ENCODE assay signal across 18 cellular contexts in the genomic region with DNA sequence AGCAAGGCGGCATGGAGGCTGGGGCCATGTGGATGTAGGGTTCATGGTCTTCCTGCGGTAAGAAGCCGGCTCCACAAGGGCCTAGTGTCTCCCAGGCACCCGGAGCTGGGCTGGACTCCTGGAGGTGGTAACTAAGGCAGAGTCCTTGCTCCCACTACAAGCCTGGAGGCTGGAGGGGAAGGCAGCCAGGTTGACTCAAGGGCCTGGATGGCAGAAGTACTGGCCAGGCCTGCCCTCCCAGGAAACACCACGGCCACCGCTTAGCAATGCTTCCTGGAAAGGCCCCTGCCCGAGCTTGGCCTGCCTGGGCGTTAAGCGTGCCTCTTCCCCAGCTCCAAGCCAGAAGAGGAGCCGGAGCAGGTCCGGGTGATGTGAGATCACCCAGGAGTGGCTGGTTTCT.
DNase-seq lines count a peak whose midpoint lies in the region; ATAC-seq, FAIRE-seq and TF ChIP-seq lines count a peak whose summit lies in the region.
"Had no signal": no experiment of that assay in that cellular context is flagged by ENCODE, and none has a peak within 500 bp of the region (broad histone marks: within the 10 kb centered on the region; RNA-seq: fewer than 3 reads in every experiment).

No MANE protein-coding gene starts in this region.

- H3K27me3 ChIP-seq in psoas muscle (ENCODE audit: insufficient read depth in 3 of 3, low read length in 2 of 3), result no peaks in the 10 kb centered on the region
- no peaks in the 10 kb centered on the region for H3K27me3 ChIP-seq in brain microvascular endothelial cell (replicated peaks)
- H3K27me3 ChIP-seq: BE2C had no signal

- intact Hi-C loops in psoas muscle (cut with DNase I), result no loop called here

- H3K4me1 ChIP-seq in psoas muscle, result peaks cover 23% of the 10 kb centered on the region
- H3K4me1 ChIP-seq: BE2C had no signal

- H3K27ac ChIP-seq in psoas muscle (no peak overlapping the region), brain microvascular endothelial cell (no peak overlapping the region)
- H3K27ac ChIP-seq: HL-60 had no signal

- FAIRE-seq in GM12892 (lab: Jason Lieb, UNC) (peak; percentile 53), RCC 7860 (lab: Jason Lieb, UNC) (no peak)

- H3K4me3 ChIP-seq in fibroblast of mammary gland (ENCODE audit: control insufficient read depth, low read depth, low read length) (no peak overlapping the region), psoas muscle (no peak overlapping the region), brain microvascular endothelial cell (ENCODE audit: low read depth, low read length) (no peak overlapping the region)

- peak overlapping the region; percentile 29 for H3K27ac Mint-ChIP-seq in T-helper 17 cell

- no peak for DNase-seq in GM12892 (ENCODE audit: insufficient read length)
- no peak for DNase-seq in T-helper 17 cell
- DNase-seq in fibroblast of mammary gland (ENCODE audit: low read depth), result peak; percentile 1
- DNase-seq in psoas muscle, result no peak
- no peak for DNase-seq in RCC 7860 (ENCODE audit: low spot score)
- no peak for DNase-seq in brain microvascular endothelial cell
- no peak for DNase-seq in GM20000 (ENCODE audit: low spot score)
- DNase-seq: BE2C; CD8-positive, alpha-beta memory T cell; KBM-7; NCI-H1105; NCI-H1694 treated with DMSO at 0.1 percent for 48 hours; NCI-H446 treated with DMSO at 0.1 percent for 48 hours; NCI-H748 treated with DMSO at 0.1 percent for 48 hours; SHP77 treated with DMSO at 0.1 percent for 48 hours had no signal

- no peak for TF ChIP-seq CTCF in fibroblast of mammary gland (conservative IDR thresholded peaks at IDR 0.05; ENCODE audit: control insufficient read depth, insufficient read depth, low read depth, low read length)
- TF ChIP-seq CTCF in psoas muscle (IDR thresholded peaks at IDR 0.05), result no peak
- TF ChIP-seq CTCF in brain microvascular endothelial cell (IDR thresholded peaks at IDR 0.05; ENCODE audit: low read depth, low read length, missing control alignments), result no peak
- no peak for TF ChIP-seq CTCF in GM20000 (IDR thresholded peaks at IDR 0.05; ENCODE audit: extremely low read depth, missing control alignments)

- no peak for TF ChIP-seq POLR2A in GM12892 (IDR thresholded peaks at IDR 0.05; ENCODE audit: low read depth, low read length)

- H3K4me3 Mint-ChIP-seq in T-helper 17 cell, result no peak overlapping the region

- in situ Hi-C loops in brain microvascular endothelial cell (cut with HindIII; ENCODE audit: low pct_ligation_motif_present, low sequenced_read_pairs), result no loop called here

- no peaks in the 10 kb centered on the region for H3K36me3 ChIP-seq in psoas muscle (ENCODE audit: insufficient read depth in 1 of 2, low read depth in 1 of 2)
- H3K36me3 ChIP-seq in brain microvascular endothelial cell (replicated peaks), result no peaks in the 10 kb centered on the region
- H3K36me3 ChIP-seq: BE2C had no signal

- H3K9me3 ChIP-seq in T-helper 17 cell (ENCODE audit: control insufficient read depth, low read length, poor library complexity, severe bottlenecking) (no peaks in the 10 kb centered on the region), psoas muscle (no peaks in the 10 kb centered on the region)
- H3K9me3 ChIP-seq: BE2C had no signal

- H3K36me3 Mint-ChIP-seq in T-helper 17 cell (ENCODE audit: low read depth), result no peaks in the 10 kb centered on the region

- 66 to 80% (median 79%) methylated on average over 9 to 11 of the region's 11 CpGs for WGBS in psoas muscle, 3 donors

- peaks cover 14% of the 10 kb centered on the region for H3K4me1 Mint-ChIP-seq in T-helper 17 cell

- no peaks in the 10 kb centered on the region for H3K27me3 Mint-ChIP-seq in T-helper 17 cell
- H3K27me3 Mint-ChIP-seq: CD8-positive, alpha-beta memory T cell had no signal

- no peak for ATAC-seq in T-helper 17 cell
- ATAC-seq in psoas muscle, result peak in 3 of 4 donors; percentile 14 to 78 (median 54)
- ATAC-seq in HG02623 (IDR thresholded peaks at IDR 0.05; ENCODE audit: unreplicated experiment), result no peak
- ATAC-seq: HCT116 had no signal

Comparison
In these comparisons a context has a peak if more than half of its experiments do, and no peak if none do; other contexts are left out.
1. ATAC-seq: peak in psoas muscle (3 of 4); none in T-helper 17 cell (single experiment) and HG02623 (single experiment).